17 cellular contexts compared by ENCODE assay signal in the genomic region with DNA sequence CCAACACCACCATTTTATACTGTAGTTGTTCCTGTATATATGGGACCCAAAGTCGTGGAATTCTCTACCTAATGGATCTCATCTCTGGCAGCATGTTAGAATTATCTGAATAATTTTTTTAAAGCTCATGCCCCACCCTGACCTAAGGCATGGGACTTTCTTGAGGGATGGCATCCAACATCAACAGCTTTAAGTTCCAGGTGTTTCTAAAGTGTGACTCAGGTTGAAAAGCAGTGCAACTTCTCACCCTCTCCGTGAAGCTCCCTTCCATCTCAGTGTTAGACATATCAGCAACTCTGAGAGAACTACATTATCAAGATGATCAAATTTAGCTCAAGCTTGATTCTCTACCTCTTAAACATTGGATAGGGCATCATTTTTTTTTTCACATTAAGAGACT. TPM values are rescaled to one million over a fixed set of nuclear protein-coding genes. Genes with fewer than 3 reads are reported as not detected.
DNase-seq lines count a peak whose midpoint lies in the region; ATAC-seq, FAIRE-seq and TF ChIP-seq lines count a peak whose summit lies in the region.
"Had no signal": no experiment of that assay in that cellular context is flagged by ENCODE, and none has a peak within 500 bp of the region (broad histone marks: within the 10 kb centered on the region; RNA-seq: fewer than 3 reads in every experiment).

No MANE protein-coding gene starts in this region.

- H3K4me1 Mint-ChIP-seq in activated CD4-positive, alpha-beta T cell treated with anti-CD3 and anti-CD28 coated beads, Interleukin-2, amount 10 ng/mL, durations not matched to agents 7 days and 5 days, result no peaks in the 10 kb centered on the region

- H3K4me1 ChIP-seq in rectal smooth muscle tissue (ENCODE audit: control insufficient read depth, insufficient read depth, low read length) (peaks cover 14% of the 10 kb centered on the region), PC-9 (replicated peaks; ENCODE audit: insufficient read depth) (0 out of 2 replicates have a peak, but pooled peaks cover 11% of the 10 kb centered on the region)

- no peaks in the 10 kb centered on the region for H3K9me2 ChIP-seq in PC-9 (ENCODE audit: insufficient read depth)

- no peak overlapping the region for H2AFZ ChIP-seq in PC-9

- peaks cover 10% of the 10 kb centered on the region for H3K9me3 Mint-ChIP-seq in activated CD4-positive, alpha-beta T cell treated with anti-CD3 and anti-CD28 coated beads, Interleukin-2, amount 10 ng/mL, durations not matched to agents 7 days and 5 days

- no peaks in the 10 kb centered on the region for H3K9me3 ChIP-seq in PC-9 (ENCODE audit: insufficient read depth, low read depth)

- peaks cover 27% of the 10 kb centered on the region for H3K27me3 Mint-ChIP-seq in activated CD4-positive, alpha-beta T cell treated with anti-CD3 and anti-CD28 coated beads, Interleukin-2, amount 10 ng/mL, durations not matched to agents 7 days and 5 days

- POLR2A ChIA-PET in activated CD4-positive, alpha-beta T cell treated with anti-CD3 and anti-CD28 coated beads, Interleukin-2, amount 10 ng/mL, durations not matched to agents 7 days and 5 days (lab: Charles Lee), result interaction anchor here (0.6 kb wide), 1 partner anchor 68 kb away, joined by 3 read pairs; no protein-coding TSS in a partner anchor
- POLR2A ChIA-PET in PC-9 (lab: Charles Lee; ENCODE audit: unreplicated experiment), result no interaction called here

- H3K36me3 ChIP-seq in bronchial epithelial cell (ENCODE audit: control insufficient read depth, insufficient read depth, low read length), result no peaks in the 10 kb centered on the region
- no peaks in the 10 kb centered on the region for H3K36me3 ChIP-seq in rectal smooth muscle tissue (ENCODE audit: control insufficient read depth, insufficient read depth, low read length)
- no peaks in the 10 kb centered on the region for H3K36me3 ChIP-seq in PC-9 (ENCODE audit: low read depth)

- no peaks in the 10 kb centered on the region for H4K20me1 ChIP-seq in PC-9 (ENCODE audit: insufficient read depth)
- H4K20me1 ChIP-seq: BLaER1 treated with 17β-estradiol and CSF1 and Interleukin-3, amounts not matched to agents 10 nM and 100 nM had no signal

- no peak overlapping the region for H3K4me2 ChIP-seq in PC-9
- H3K4me2 ChIP-seq: BLaER1 treated with 17β-estradiol and CSF1 and Interleukin-3, amounts not matched to agents 10 nM and 100 nM had no signal

- H3K27me3 ChIP-seq in bronchial epithelial cell (ENCODE audit: control insufficient read depth, insufficient read depth, low read length) (no peaks in the 10 kb centered on the region), rectal smooth muscle tissue (ENCODE audit: control insufficient read depth, insufficient read depth, low read length) (no peaks in the 10 kb centered on the region), PC-9 (ENCODE audit: insufficient read depth, low read depth) (peaks cover 3% of the 10 kb centered on the region; the same call in 1 of the 2 replicates)
- H3K27me3 ChIP-seq: BLaER1 treated with 17β-estradiol and CSF1 and Interleukin-3, amounts not matched to agents 10 nM and 100 nM had no signal

- H3K9ac ChIP-seq in rectal smooth muscle tissue (ENCODE audit: low read length), result no peak overlapping the region
- H3K9ac ChIP-seq: BLaER1 treated with 17β-estradiol and CSF1 and Interleukin-3, amounts not matched to agents 10 nM and 100 nM had no signal

- CTCF ChIA-PET in activated CD4-positive, alpha-beta T cell treated with anti-CD3 and anti-CD28 coated beads, Interleukin-2, amount 10 ng/mL, durations not matched to agents 7 days and 5 days (lab: Charles Lee), result interaction anchor here (0.6 kb wide), 1 partner anchor 823 kb away, joined by 3 read pairs; no protein-coding TSS in a partner anchor
- CTCF ChIA-PET in PC-9 (lab: Charles Lee), result no interaction called here

- intact Hi-C loops in PC-9 (cut with micrococcal nuclease; ENCODE audit: unreplicated experiment), result no loop called here

- H3K4me3 Mint-ChIP-seq in activated CD4-positive, alpha-beta T cell treated with anti-CD3 and anti-CD28 coated beads, Interleukin-2, amount 10 ng/mL, durations not matched to agents 7 days and 5 days, result no peak overlapping the region
- H3K4me3 Mint-ChIP-seq: B cell; CD8-positive, alpha-beta T cell; HFFc6 had no signal

- no peak overlapping the region for H3K4me3 ChIP-seq in bronchial epithelial cell (ENCODE audit: low read depth, low read length)
- H3K4me3 ChIP-seq in rectal smooth muscle tissue (ENCODE audit: low read length), result no peak overlapping the region
- no peak overlapping the region for H3K4me3 ChIP-seq in PC-9
- H3K4me3 ChIP-seq: BLaER1 treated with 17β-estradiol and CSF1 and Interleukin-3, amounts not matched to agents 10 nM and 100 nM; GM12878 had no signal

- peaks cover 2% of the 10 kb centered on the region for H3K36me3 Mint-ChIP-seq in activated CD4-positive, alpha-beta T cell treated with anti-CD3 and anti-CD28 coated beads, Interleukin-2, amount 10 ng/mL, durations not matched to agents 7 days and 5 days (ENCODE audit: low read depth)

- ATAC-seq in esophagus mucosa, result peak; percentile 24
- ATAC-seq: CD8-positive, alpha-beta T cell; GM12878; HCT116 had no signal

- BruUV-seq in PC-9 (replicated peaks; lab: Mats Ljungman, UMichigan), result no TSS peak

- H3K27ac ChIP-seq in rectal smooth muscle tissue (ENCODE audit: low read depth, low read length) (peak overlapping the region; percentile 79), PC-9 (no peak overlapping the region)
- H3K27ac ChIP-seq: BLaER1 treated with 17β-estradiol and CSF1 and Interleukin-3, amounts not matched to agents 10 nM and 100 nM had no signal

- no peaks in the 10 kb centered on the region for H3K79me2 ChIP-seq in PC-9 (ENCODE audit: low read depth)

- FAIRE-seq in bronchial epithelial cell (lab: Jason Lieb, UNC), result no peak
- FAIRE-seq: GM12878 had no signal

- TF ChIP-seq CTCF in bronchial epithelial cell (IDR thresholded peaks at IDR 0.05; ENCODE audit: insufficient read depth, low read length, severe bottlenecking) (no peak), PC-9 (conservative IDR thresholded peaks at IDR 0.05) (no peak)

- H3F3A ChIP-seq in PC-9 (ENCODE audit: insufficient read depth, low read depth), result no peaks in the 10 kb centered on the region

- H3K27ac Mint-ChIP-seq in activated CD4-positive, alpha-beta T cell treated with anti-CD3 and anti-CD28 coated beads, Interleukin-2, amount 10 ng/mL, durations not matched to agents 7 days and 5 days, result no peak overlapping the region
- H3K27ac Mint-ChIP-seq: B cell; CD8-positive, alpha-beta T cell; HFFc6 had no signal

- DNase-seq in bronchial epithelial cell (ENCODE audit: low read depth) (peak; percentile 22), PC-9 (no peak), DMS53 (lab: John Stamatoyannopoulos, UW) (no peak)
- DNase-seq in activated CD4-positive, alpha-beta T cell treated with anti-CD3 and anti-CD28 coated beads, Interleukin-2, amount 10 ng/mL, durations not matched to agents 7 days and 5 days, result no peak
- DNase-seq: Calu3; CD8-positive, alpha-beta T cell; DND-41; EL; GOT3; H7; HFFc6 had no signal

RNA-seq across cellular contexts. Expression of a gene that starts 18.1 kb away (rescaled TPM):
- total RNA-seq in bronchial epithelial cell (74.8 and 102 TPM in 2 replicates), esophagus mucosa (99.5 TPM), PC-9 (2021) (63.1 and 63.8 TPM in 2 replicates)
- 10 to 100 TPM; 62.5 to 68.2 TPM for total RNA-seq in activated CD4-positive, alpha-beta T cell treated with anti-CD3 and anti-CD28 coated beads, Interleukin-2, amount 10 ng/mL, durations not matched to agents 7 days and 5 days
